ENCODE assay signal across 8 cellular contexts in genomic region chr11:46674463-46675287, GRCh38. TPM values are rescaled to one million over a fixed set of nuclear protein-coding genes. Genes with fewer than 3 reads are reported as not detected.
A peak's percentile ranks its signal among the peaks of the same experiment; 100 is the strongest.
DNase-seq lines count a peak whose midpoint lies in the region; ATAC-seq and TF ChIP-seq lines count a peak whose summit lies in the region.

No MANE protein-coding gene starts in this region.

- no peak overlapping the region for H3K4me3 ChIP-seq in fibroblast of villous mesenchyme (ENCODE audit: low read depth, low read length)

- H3K27me3 Mint-ChIP-seq in HFFc6 (ENCODE audit: insufficient read depth), result peaks cover 5% of the 10 kb centered on the region; the same call in 1 of the 2 replicates
- no peaks in the 10 kb centered on the region for H3K27me3 Mint-ChIP-seq in T-helper 2 cell treated with Interferon-gamma antibody and Interleukin-4, amounts not matched to agents 5 μg/mL and 100 μg/mL, for 36 hours (ENCODE audit: low read depth)

- ATAC-seq in HG02642 (IDR thresholded peaks at IDR 0.05; ENCODE audit: poor library complexity, unreplicated experiment) (no peak), HG03432 (IDR thresholded peaks at IDR 0.05; ENCODE audit: unreplicated experiment) (no peak)

- peaks cover 36% of the 10 kb centered on the region for H3K4me1 Mint-ChIP-seq in HFFc6 (ENCODE audit: low read depth)
- peaks cover 38% of the 10 kb centered on the region for H3K4me1 Mint-ChIP-seq in T-helper 2 cell treated with Interferon-gamma antibody and Interleukin-4, amounts not matched to agents 5 μg/mL and 100 μg/mL, for 36 hours (ENCODE audit: low read depth)

- peak overlapping the region; percentile 94 for H3K27ac Mint-ChIP-seq in HFFc6
- H3K27ac Mint-ChIP-seq in T-helper 2 cell treated with Interferon-gamma antibody and Interleukin-4, amounts not matched to agents 5 μg/mL and 100 μg/mL, for 36 hours, result peak overlapping the region; percentile 86

- no peak overlapping the region for H3K4me3 Mint-ChIP-seq in HFFc6
- H3K4me3 Mint-ChIP-seq in T-helper 2 cell treated with Interferon-gamma antibody and Interleukin-4, amounts not matched to agents 5 μg/mL and 100 μg/mL, for 36 hours, result peak overlapping the region; percentile 43

- TF ChIP-seq CTCF in HFFc6 (IDR thresholded peaks at IDR 0.05) (no peak), fibroblast of villous mesenchyme (IDR thresholded peaks at IDR 0.05; ENCODE audit: insufficient read depth, low read depth, low read length) (no peak)

- peaks cover 25% of the 10 kb centered on the region for H3K36me3 Mint-ChIP-seq in HFFc6 (ENCODE audit: low read depth)
- peaks cover 50% of the 10 kb centered on the region for H3K36me3 Mint-ChIP-seq in T-helper 2 cell treated with Interferon-gamma antibody and Interleukin-4, amounts not matched to agents 5 μg/mL and 100 μg/mL, for 36 hours (ENCODE audit: low read depth)

- intact Hi-C loops in posterior vena cava (cut with DNase I), result no loop called here

- H3K9me3 Mint-ChIP-seq in HFFc6, result no peaks in the 10 kb centered on the region; the same call in 1 of the 2 replicates
- H3K9me3 Mint-ChIP-seq in T-helper 2 cell treated with Interferon-gamma antibody and Interleukin-4, amounts not matched to agents 5 μg/mL and 100 μg/mL, for 36 hours, result no peaks in the 10 kb centered on the region

- no peak for DNase-seq in HFFc6
- no peak for DNase-seq in T-helper 2 cell treated with Interferon-gamma antibody and Interleukin-4, amounts not matched to agents 5 μg/mL and 100 μg/mL, for 36 hours (ENCODE audit: low spot score)
- peak; percentile 91 for DNase-seq in fibroblast of villous mesenchyme (ENCODE audit: low read depth)
- DNase-seq in posterior vena cava (ENCODE audit: low spot score), result peak; percentile 76
- DNase-seq in COR-L47 (lab: John Stamatoyannopoulos, UW), result no peak
- DNase-seq in NCI-H82 (lab: John Stamatoyannopoulos, UW), result no peak

RNA-seq across cellular contexts. Expression of gene ARHGAP1, which starts 25.7 kb away (rescaled TPM):
- 100 to 1,000 TPM; 107 to 134 (median 110) TPM for total RNA-seq in HFFc6 (2021; fragmentation: NEBNext Ultra II Directional; extraction: Animal tissue kit (Norgen Biotek cat#: 25700))
- 62.2 and 82.1 TPM in 2 replicates for total RNA-seq in fibroblast of villous mesenchyme
- 100 to 1,000 TPM; 265 to 283 TPM for total RNA-seq in posterior vena cava

RNA-seq across cellular contexts. Expression of gene ZNF408, which starts 26.2 kb away (rescaled TPM):
- total RNA-seq in HFFc6 (2021; fragmentation: NEBNext Ultra II Directional; extraction: Animal tissue kit (Norgen Biotek cat#: 25700)), result 10 to 100 TPM in 1 of 6 experiments, 1 to 10 TPM in 5; 7.6 to 12.3 (median 9.0) TPM
- total RNA-seq in fibroblast of villous mesenchyme (12.1 and 17.4 TPM in 2 replicates), posterior vena cava (1 to 10 TPM; 5.4 to 5.7 TPM)

RNA-seq across cellular contexts. Expression of gene F2, which starts 44.3 kb away (rescaled TPM):
- total RNA-seq in HFFc6 (2021; fragmentation: NEBNext Ultra II Directional; extraction: Animal tissue kit (Norgen Biotek cat#: 25700)), result not detected
- total RNA-seq in fibroblast of villous mesenchyme, result not detected in 2 replicates
- total RNA-seq in posterior vena cava, result not detected

RNA-seq across cellular contexts. Expression of gene ATG13, which starts 57.3 kb away (rescaled TPM):
- total RNA-seq in HFFc6 (2021; fragmentation: NEBNext Ultra II Directional; extraction: Animal tissue kit (Norgen Biotek cat#: 25700)), result 10 to 100 TPM; 64.2 to 94.0 (median 85.3) TPM
- total RNA-seq in fibroblast of villous mesenchyme (45.4 and 49.7 TPM in 2 replicates), posterior vena cava (10 to 100 TPM; 40.8 to 52.9 TPM)

RNA-seq across cellular contexts. Expression of gene HARBI1, which starts 57.6 kb away (rescaled TPM):
- total RNA-seq in HFFc6 (2021; fragmentation: NEBNext Ultra II Directional; extraction: Animal tissue kit (Norgen Biotek cat#: 25700)), result 1 to 10 TPM; 3.8 to 5.2 (median 4.7) TPM
- total RNA-seq in fibroblast of villous mesenchyme, result 4.8 and 5.6 TPM in 2 replicates
- 1 to 10 TPM; 3.5 to 3.9 TPM for total RNA-seq in posterior vena cava

Comparison
In these comparisons a context has a peak if more than half of its experiments do, and no peak if none do; other contexts are left out.
1. DNase-seq: peak in fibroblast of villous mesenchyme (single experiment) and posterior vena cava (single experiment); none in HFFc6 (single experiment), T-helper 2 cell treated with Interferon-gamma antibody and Interleukin-4, amounts not matched to agents 5 μg/mL and 100 μg/mL, for 36 hours (single experiment), COR-L47 (single experiment) and NCI-H82 (single experiment).